In genomic region chr4:3660086-3660927, GRCh38 we compare ENCODE assay signal across 1 cellular context.
TF ChIP-seq lines count a peak whose summit lies in the region.

No MANE protein-coding gene starts in this region.

TF ChIP-seq in IMR-90, 13 proteins besides CTCF, POLR2A, EP300 and RAD21 (continued from another document):
- no peak for TF ChIP-seq ELK1 (IDR thresholded peaks at IDR 0.05; ENCODE audit: borderline replicate concordance, low read depth, low read length)
- no peak for TF ChIP-seq CEBPB (IDR thresholded peaks at IDR 0.05; ENCODE audit: low read depth, low read length)
- TF ChIP-seq MAZ (IDR thresholded peaks at IDR 0.05; ENCODE audit: borderline replicate concordance, low read depth, low read length), result no peak
- no peak for TF ChIP-seq CHD1 (IDR thresholded peaks at IDR 0.05; ENCODE audit: low read depth, low read length)
- TF ChIP-seq USF2 (IDR thresholded peaks at IDR 0.05; ENCODE audit: low read depth, low read length), result no peak
- TF ChIP-seq NFE2L2 (IDR thresholded peaks at IDR 0.05; ENCODE audit: low read depth, low read length), result no peak
